8 cellular contexts compared by ENCODE assay signal in the genomic region with DNA sequence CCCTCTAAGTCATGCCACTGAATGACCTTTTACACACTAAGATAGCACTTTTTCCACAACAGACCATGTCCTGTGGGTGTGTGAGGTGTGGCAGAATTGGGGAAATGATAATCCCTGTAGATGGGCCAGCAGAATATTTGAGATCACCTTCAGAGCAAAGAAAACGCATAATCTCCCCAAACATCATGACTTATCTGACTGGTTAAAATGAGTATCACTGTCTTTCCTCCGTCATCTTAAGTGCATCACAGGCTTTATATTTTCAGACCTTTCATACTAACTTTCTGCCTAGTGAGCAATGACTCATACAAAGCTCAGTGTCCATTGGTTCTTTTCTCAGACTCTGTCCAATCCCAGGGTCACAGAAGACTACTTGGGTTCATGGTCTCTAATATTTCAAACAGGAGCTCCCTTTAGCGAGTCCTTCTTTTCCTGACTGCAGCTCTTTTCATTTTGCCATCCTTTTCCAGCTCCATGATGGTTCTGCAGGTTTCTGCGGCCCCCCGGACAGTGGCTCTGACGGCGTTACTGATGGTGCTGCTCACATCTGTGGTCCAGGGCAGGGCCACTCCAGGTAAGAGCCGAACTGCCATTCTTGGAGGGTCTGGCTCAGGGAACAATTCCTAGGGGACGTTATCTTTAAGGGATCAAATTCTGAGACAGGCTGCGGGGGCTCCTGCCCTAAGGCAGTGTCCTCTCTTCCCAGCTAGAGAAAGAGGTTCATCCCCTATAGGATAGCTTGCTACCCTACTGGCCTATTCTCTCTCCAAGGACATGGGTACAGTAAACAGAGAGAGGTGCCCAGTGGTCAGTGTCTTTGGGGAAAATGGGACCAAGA. TPM values are rescaled to one million over a fixed set of nuclear protein-coding genes. Genes with fewer than 3 reads are reported as not detected.
DNase-seq lines count a peak whose midpoint lies in the region; ATAC-seq, FAIRE-seq and TF ChIP-seq lines count a peak whose summit lies in the region.

A gene (plus strand): TSS at position 423 of the 838 bp plus-strand sequence. CDS start 52 bp downstream, at position 475.

- peak within 1 kb of the TSS; percentile 98 for H3K27ac Mint-ChIP-seq in central memory CD8-positive, alpha-beta T cell (ENCODE audit: low read depth)

- H3K4me1 Mint-ChIP-seq in central memory CD8-positive, alpha-beta T cell = peaks cover 87% of the 10 kb centered on the region

- no peaks in the 10 kb centered on the region for H3K9me3 Mint-ChIP-seq in central memory CD8-positive, alpha-beta T cell

- ATAC-seq in HG03064 (IDR thresholded peaks at IDR 0.05; ENCODE audit: low read depth, unreplicated experiment) = peak; percentile 59
- ATAC-seq in central memory CD8-positive, alpha-beta T cell (replicated peaks; ENCODE audit: extremely low read depth, poor library complexity, severe bottlenecking) = peak; percentile 89
- ATAC-seq in left lobe of liver = peak; percentile 83

- DNase-seq in D721Med (ENCODE audit: insufficient read length, low spot score) (peak; percentile 25), RKO (ENCODE audit: low spot score) (peak; percentile 65), left lobe of liver (ENCODE audit: low spot score) (no peak), superior temporal gyrus (ENCODE audit: extremely low spot score) (peak; percentile 70), T-helper 9 cell (no peak)
- peak in 1 of 2 donors; percentile 65 for DNase-seq in central memory CD8-positive, alpha-beta T cell (ENCODE audit: low spot score in 2 of 2)

- H3K27me3 Mint-ChIP-seq in central memory CD8-positive, alpha-beta T cell = no peaks in the 10 kb centered on the region

- TF ChIP-seq POLR2A in GM18951 (IDR thresholded peaks at IDR 0.05; ENCODE audit: extremely low read depth, insufficient read depth, insufficient read length) = peak; percentile 72

- no peak for TF ChIP-seq CTCF in D721Med (IDR thresholded peaks at IDR 0.05; ENCODE audit: insufficient read depth, missing control alignments)

- H3K36me3 Mint-ChIP-seq in central memory CD8-positive, alpha-beta T cell (ENCODE audit: insufficient read depth) = peaks cover 26% of the 10 kb centered on the region

- FAIRE-seq in D721Med (lab: Jason Lieb, UNC) = no peak

- in situ Hi-C loops in GM18951 (cut with MboI; ENCODE audit: low sequenced_read_pairs, unreplicated experiment) = no loop called here

- peak within 1 kb of the TSS; percentile 86 for H3K4me3 Mint-ChIP-seq in central memory CD8-positive, alpha-beta T cell

RNA-seq across cellular contexts. Expression of the gene that starts here (rescaled TPM):
- total RNA-seq in left lobe of liver = 11.3 TPM

Comparison
In these comparisons a context has a peak if more than half of its experiments do, and no peak if none do; other contexts are left out.
1. DNase-seq: peak in D721Med (single experiment), RKO (single experiment) and superior temporal gyrus (single experiment); none in left lobe of liver (single experiment) and T-helper 9 cell (single experiment).
2. Peak in every context shown above with its lines, with median percentiles within 50 percentile points of each other: ATAC-seq.